Comparison of ENCODE assay signal across 13 cellular contexts in the genomic region with DNA sequence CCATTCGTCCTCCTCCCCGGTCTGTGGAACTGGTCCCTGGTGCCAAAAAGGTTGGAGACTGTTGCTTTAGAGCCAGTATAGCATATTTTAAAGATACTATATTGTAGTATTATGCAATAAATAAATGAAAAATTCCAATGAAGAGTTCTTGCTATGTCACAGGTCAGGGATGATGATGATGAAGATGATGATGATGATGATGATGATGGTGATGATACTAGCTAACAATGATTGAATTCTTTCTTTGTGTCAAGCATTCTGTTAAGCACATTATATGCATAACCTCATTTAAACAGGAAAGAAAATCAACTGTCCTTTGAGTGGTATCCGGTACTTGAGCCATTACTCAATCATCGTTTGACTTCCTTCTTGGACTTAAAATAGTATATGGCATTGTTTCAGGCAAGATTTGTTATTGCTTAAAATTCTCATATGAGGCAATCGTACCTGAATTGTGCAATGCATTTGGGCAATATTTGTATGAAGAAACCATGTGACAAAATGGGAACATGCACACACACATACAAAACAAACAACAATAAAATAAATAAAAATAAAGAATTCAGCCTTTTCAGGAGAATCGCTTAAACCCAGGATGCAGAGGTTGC. TPM values are rescaled to one million over a fixed set of nuclear protein-coding genes. Genes with fewer than 3 reads are reported as not detected.
DNase-seq lines count a peak whose midpoint lies in the region; ATAC-seq and TF ChIP-seq lines count a peak whose summit lies in the region.
"Had no signal": no experiment of that assay in that cellular context is flagged by ENCODE, and none has a peak within 500 bp of the region (broad histone marks: within the 10 kb centered on the region; RNA-seq: fewer than 3 reads in every experiment).

No MANE protein-coding gene starts in this region.

- no peak overlapping the region for H2BK15ac ChIP-seq in IMR-90 (ENCODE audit: low read depth, low read length)

- H4K20me1 ChIP-seq in IMR-90 (ENCODE audit: insufficient read depth, low read length), result no peaks in the 10 kb centered on the region

- H3K9me1 ChIP-seq in IMR-90 (ENCODE audit: insufficient read depth, low read length), result no peaks in the 10 kb centered on the region

- H3K14ac ChIP-seq in IMR-90 (replicated peaks; ENCODE audit: low read depth, low read length), result no peak overlapping the region

- dilution Hi-C loops in IMR-90 (cut with HindIII; ENCODE audit: low sequenced_read_pairs, unreplicated experiment), result no loop called here

- no peak overlapping the region for H3K9ac ChIP-seq in IMR-90 (ENCODE audit: low read depth, low read length)

- H3K79me1 ChIP-seq in IMR-90 (ENCODE audit: low read depth in 1 of 2, low read length in 2 of 2), result no peaks in the 10 kb centered on the region

- in situ Hi-C loops in IMR-90 (cut with MboI; ENCODE audit: low sequenced_read_pairs), result no loop called here

- H3K4me2 ChIP-seq in IMR-90 (ENCODE audit: low read depth, low read length), result no peak overlapping the region

- DNase-seq in IMR-90 (no peak), body of pancreas (no peak), left ventricle myocardium superior (no peak), stomach (no peak), SW 1271 (lab: John Stamatoyannopoulos, UW) (no peak), epidermal melanocyte (ENCODE audit: insufficient read length, low spot score) (no peak), NCI-H226 (no peak)
- DNase-seq in stimulated activated effector memory CD8-positive, alpha-beta T cell treated with anti-CD3 and anti-CD28 coated beads, Interleukin-12 subunit alpha, Interleukin-12 subunit beta, amount 100 ng/mL, for 72 hours (ENCODE audit: low spot score in 2 of 2), result no peak
- DNase-seq: CD8-positive, alpha-beta T cell; esophagus squamous epithelium; stimulated activated CD4-positive, alpha-beta T cell treated with anti-CD3 and anti-CD28 coated beads, Interleukin-15, amount 100 ng/mL, for 24 hours had no signal

- H3K23ac ChIP-seq in IMR-90 (ENCODE audit: low read depth, low read length), result no peak overlapping the region

- no peak overlapping the region for H2AFZ ChIP-seq in IMR-90 (replicated peaks; ENCODE audit: low read length, poor library complexity)

- no peak overlapping the region for H3K27ac ChIP-seq in IMR-90 (ENCODE audit: insufficient read depth, low read length)
- peak overlapping the region in 1 of 4 donors; percentile 46 for H3K27ac ChIP-seq in body of pancreas
- H3K27ac ChIP-seq in stomach, result peak overlapping the region in 3 of 5 donors; percentile 33 to 77 (median 74)
- H3K27ac ChIP-seq: SJSA1 had no signal

- H3K18ac ChIP-seq in IMR-90 (ENCODE audit: low read depth, low read length), result no peak overlapping the region

- peaks cover 8% of the 10 kb centered on the region for H3K9me3 Mint-ChIP-seq in stimulated activated effector memory CD8-positive, alpha-beta T cell treated with anti-CD3 and anti-CD28 coated beads, Interleukin-12 subunit alpha, Interleukin-12 subunit beta, amount 100 ng/mL, for 72 hours

- TF ChIP-seq EP300 in stomach (IDR thresholded peaks at IDR 0.05), result no peak

- no peak overlapping the region for H4K91ac ChIP-seq in IMR-90 (ENCODE audit: insufficient read depth, low read depth, low read length)

- H3K4me3 Mint-ChIP-seq in stimulated activated effector memory CD8-positive, alpha-beta T cell treated with anti-CD3 and anti-CD28 coated beads, Interleukin-12 subunit alpha, Interleukin-12 subunit beta, amount 100 ng/mL, for 72 hours, result no peak overlapping the region
- H3K4me3 Mint-ChIP-seq: CD8-positive, alpha-beta T cell; neural crest cell had no signal

- no peaks in the 10 kb centered on the region for H3K4me1 ChIP-seq in IMR-90 (ENCODE audit: control insufficient read depth, insufficient read depth, low read length)
- no peaks in the 10 kb centered on the region for H3K4me1 ChIP-seq in body of pancreas
- H3K4me1 ChIP-seq in stomach, result no peaks in the 10 kb centered on the region
- H3K4me1 ChIP-seq: SJSA1 had no signal

- no peak overlapping the region for H3K4me3 ChIP-seq in IMR-90 (ENCODE audit: insufficient read depth, low read depth, low read length)
- no peak overlapping the region for H3K4me3 ChIP-seq in body of pancreas
- H3K4me3 ChIP-seq in stomach, result no peak overlapping the region
- H3K4me3 ChIP-seq: esophagus squamous epithelium, SJSA1 had no signal

- ATAC-seq in IMR-90 (ENCODE audit: low read depth) (no peak), body of pancreas (peak; percentile 42), left ventricle myocardium superior (peak; percentile 77)
- ATAC-seq in stimulated activated effector memory CD8-positive, alpha-beta T cell treated with anti-CD3 and anti-CD28 coated beads, Interleukin-12 subunit alpha, Interleukin-12 subunit beta, amount 100 ng/mL, for 72 hours, result no peak
- ATAC-seq: CD8-positive, alpha-beta T cell had no signal

- BruUV-seq in IMR-90 (replicated peaks; lab: Mats Ljungman, UMichigan), result no TSS peak

- H3K56ac ChIP-seq in IMR-90 (ENCODE audit: extremely low read depth, insufficient read depth, low read length), result no peak overlapping the region

- CTCF ChIA-PET in IMR-90 (lab: Yijun Ruan, JAX), result no interaction called here

- H3K27ac Mint-ChIP-seq in stimulated activated effector memory CD8-positive, alpha-beta T cell treated with anti-CD3 and anti-CD28 coated beads, Interleukin-12 subunit alpha, Interleukin-12 subunit beta, amount 100 ng/mL, for 72 hours, result no peak overlapping the region
- H3K27ac Mint-ChIP-seq: CD8-positive, alpha-beta T cell had no signal

- no peak overlapping the region for H4K5ac ChIP-seq in IMR-90 (ENCODE audit: low read depth, low read length)

- TF ChIP-seq CTCF in IMR-90 (conservative IDR thresholded peaks at IDR 0.05; ENCODE audit: low read depth, low read length), result no peak
- TF ChIP-seq CTCF in body of pancreas (IDR thresholded peaks at IDR 0.05), result no peak
- TF ChIP-seq CTCF in stomach (IDR thresholded peaks at IDR 0.05), result no peak

- no peaks in the 10 kb centered on the region for H3K9me3 ChIP-seq in IMR-90 (ENCODE audit: control insufficient read depth, insufficient read depth, low read length)
- H3K9me3 ChIP-seq in body of pancreas, result no peaks in the 10 kb centered on the region
- no peaks in the 10 kb centered on the region for H3K9me3 ChIP-seq in stomach
- H3K9me3 ChIP-seq: esophagus squamous epithelium, SJSA1 had no signal

- no peak overlapping the region for H2BK5ac ChIP-seq in IMR-90 (ENCODE audit: low read depth, low read length, poor library complexity, severe bottlenecking)

- H2AK9ac ChIP-seq in IMR-90 (replicated peaks; ENCODE audit: low read depth, low read length, poor library complexity), result no peak overlapping the region

- peaks cover 2% of the 10 kb centered on the region for H3K27me3 ChIP-seq in IMR-90 (ENCODE audit: control insufficient read depth, insufficient read depth, low read length)
- no peaks in the 10 kb centered on the region for H3K27me3 ChIP-seq in body of pancreas
- H3K27me3 ChIP-seq in stomach, result peaks cover 0 to 9% (median 0%) of the 10 kb centered on the region in 3 donors
- H3K27me3 ChIP-seq: esophagus squamous epithelium, SJSA1 had no signal

- intact Hi-C loops in IMR-90 (cut with micrococcal nuclease) (no loop called here), body of pancreas (cut with DNase I) (no loop called here), left ventricle myocardium superior (cut with micrococcal nuclease) (no loop called here), stomach (cut with DNase I; ENCODE audit: low total_unique reads) (no loop called here)

- no peak overlapping the region for H2BK20ac ChIP-seq in IMR-90 (ENCODE audit: low read depth, low read length)

- no peak for TF ChIP-seq RAD21 in IMR-90 (IDR thresholded peaks at IDR 0.05; ENCODE audit: low read length)

- H3K4me1 Mint-ChIP-seq in stimulated activated effector memory CD8-positive, alpha-beta T cell treated with anti-CD3 and anti-CD28 coated beads, Interleukin-12 subunit alpha, Interleukin-12 subunit beta, amount 100 ng/mL, for 72 hours, result no peaks in the 10 kb centered on the region
- H3K4me1 Mint-ChIP-seq: neural crest cell had no signal

- H3K36me3 Mint-ChIP-seq in stimulated activated effector memory CD8-positive, alpha-beta T cell treated with anti-CD3 and anti-CD28 coated beads, Interleukin-12 subunit alpha, Interleukin-12 subunit beta, amount 100 ng/mL, for 72 hours, result no peaks in the 10 kb centered on the region
- H3K36me3 Mint-ChIP-seq: CD8-positive, alpha-beta T cell had no signal

- H3K4ac ChIP-seq in IMR-90 (ENCODE audit: low read depth, low read length), result no peak overlapping the region

- H2BK120ac ChIP-seq in IMR-90 (ENCODE audit: low read depth, low read length), result no peak overlapping the region

- WGBS in IMR-90 (ENCODE audit: extremely low coverage in 2 of 2, insufficient read length in 1 of 2), 2 experiments, result no CpG with 5 or more reads among the region's 6 CpGs
- WGBS in body of pancreas, 2 donors, result 60 to 68% methylated on average over 6 of the region's 6 CpGs
- 67 to 84% (median 81%) methylated on average over 6 of the region's 6 CpGs for WGBS in stomach, 5 donors

- POLR2A ChIA-PET in IMR-90 (lab: Charles Lee; ENCODE audit: unreplicated experiment), result no interaction called here

- H4K8ac ChIP-seq in IMR-90 (ENCODE audit: low read depth in 2 of 2, low read length in 2 of 2), result no peak overlapping the region

- TF ChIP-seq POLR2A in IMR-90 (IDR thresholded peaks at IDR 0.05; ENCODE audit: low read depth, low read length) (no peak), body of pancreas (IDR thresholded peaks at IDR 0.05) (no peak), stomach (IDR thresholded peaks at IDR 0.05) (no peak)

- no peak overlapping the region for H2AK5ac ChIP-seq in IMR-90 (ENCODE audit: low read depth, low read length)

- H3K36me3 ChIP-seq in IMR-90 (ENCODE audit: control insufficient read depth, insufficient read depth, low read length) (no peaks in the 10 kb centered on the region), body of pancreas (replicated peaks in 1 of 2; ENCODE audit: insufficient read depth in 1 of 2, low read depth in 2 of 2) (no peaks in the 10 kb centered on the region), stomach (no peaks in the 10 kb centered on the region)
- H3K36me3 ChIP-seq: esophagus squamous epithelium, SJSA1 had no signal

TF ChIP-seq in IMR-90, 13 proteins besides CTCF, POLR2A, EP300 and RAD21:
- TF ChIP-seq CEBPB (IDR thresholded peaks at IDR 0.05; ENCODE audit: low read depth, low read length) (peak; percentile 38; the same call in 1 of the 2 replicates), MXI1 (IDR thresholded peaks at IDR 0.05; ENCODE audit: borderline replicate concordance, low read depth, low read length) (no peak), NFE2L2 (IDR thresholded peaks at IDR 0.05; ENCODE audit: low read depth, low read length) (no peak)

RNA-seq across cellular contexts. Expression of gene TLR2, which starts 22.8 kb away (rescaled TPM):
- total RNA-seq in IMR-90 (2012; rRNA removed) (under 0.01 TPM in 2 replicates), body of pancreas (10 to 100 TPM in 1 of 2 donors, 1 to 10 TPM in 1; 9.9 to 15.8 TPM), left ventricle myocardium superior (4.0 TPM), stomach (10 to 100 TPM in 4 of 5 donors, under 1 TPM in 1; 0.29 to 35.0 (median 22.5) TPM)
- polyA plus RNA-seq in IMR-90 (2012; rRNA removed) (0.03 TPM in 1 of 2 replicates, not detected in the other), stomach (1 to 10 TPM; 2.3 to 3.8 (median 3.3) TPM)
- polyA plus RNA-seq in IMR-90 (2012; cell fraction: cytosol; rRNA removed), result 0.01 TPM in 1 of 2 replicates, not detected in the other
- 0.03 and 0.09 TPM in 2 replicates for polyA plus RNA-seq in IMR-90 (2012; cell fraction: nucleus; rRNA removed; ENCODE audit: low replicate concordance)
- total RNA-seq: SJSA1 had no signal

Comparison
In these comparisons a context has a peak if more than half of its experiments do, and no peak if none do; other contexts are left out.
1. ATAC-seq: peak in body of pancreas (single experiment) and left ventricle myocardium superior (single experiment); none in IMR-90 (single experiment) and stimulated activated effector memory CD8-positive, alpha-beta T cell treated with anti-CD3 and anti-CD28 coated beads, Interleukin-12 subunit alpha, Interleukin-12 subunit beta, amount 100 ng/mL, for 72 hours (single experiment).